ENCODE assay signal across 24 cellular contexts in the genomic region with DNA sequence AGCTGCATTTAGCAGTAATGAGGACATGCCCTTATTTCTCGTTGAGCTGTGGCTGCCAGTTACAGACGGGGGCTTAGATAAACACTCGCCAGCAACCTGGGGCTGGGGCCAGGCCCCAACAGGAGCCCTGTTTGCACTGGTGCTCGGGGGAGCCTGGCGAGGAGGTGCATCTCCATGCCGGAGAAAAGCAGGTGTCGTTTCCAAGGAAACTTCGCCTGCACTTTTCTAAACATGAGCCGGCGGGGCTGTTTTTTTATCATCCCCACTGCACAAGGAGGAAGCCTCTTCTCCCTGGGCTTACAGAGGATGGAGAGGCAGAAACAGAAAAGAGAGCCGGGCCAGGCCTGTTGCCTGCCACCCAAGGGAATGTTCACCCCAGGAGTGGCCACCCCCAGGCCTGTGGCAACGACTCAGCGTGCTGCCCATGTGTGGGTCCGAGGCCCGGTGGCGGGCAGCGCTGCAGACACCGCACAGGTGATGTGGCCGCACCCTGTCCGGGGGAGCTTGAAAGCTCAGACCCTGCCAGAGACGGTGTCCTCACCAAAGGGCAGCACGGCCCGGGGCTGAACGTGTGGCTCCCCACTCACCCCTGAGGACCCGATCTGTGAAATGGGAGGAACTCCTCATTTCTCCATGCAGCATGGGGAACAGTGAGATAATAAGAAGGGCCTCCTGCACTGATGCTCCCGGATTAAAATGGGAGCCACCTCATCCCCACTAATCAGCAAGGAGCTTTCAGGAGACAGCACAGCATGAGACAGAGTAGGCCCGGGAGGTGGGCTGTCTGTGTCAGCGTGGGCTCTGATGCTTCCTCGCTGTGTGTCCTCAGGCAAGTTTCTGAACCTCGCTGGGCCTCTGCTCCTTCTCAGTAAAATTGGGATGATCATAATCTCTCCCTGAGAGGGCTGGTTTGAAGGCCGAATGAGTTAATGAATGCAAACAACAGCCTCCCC. TPM values are rescaled to one million over a fixed set of nuclear protein-coding genes. Genes with fewer than 3 reads are reported as not detected.
DNase-seq lines count a peak whose midpoint lies in the region; ATAC-seq, FAIRE-seq and TF ChIP-seq lines count a peak whose summit lies in the region.
"Had no signal": no experiment of that assay in that cellular context is flagged by ENCODE, and none has a peak within 500 bp of the region (broad histone marks: within the 10 kb centered on the region; RNA-seq: fewer than 3 reads in every experiment).

No MANE protein-coding gene starts in this region.

- no peak overlapping the region for H3K4me3 ChIP-seq in right cardiac atrium (ENCODE audit: low read length)
- H3K4me3 ChIP-seq in heart left ventricle = no peak overlapping the region
- H3K4me3 ChIP-seq in bronchial epithelial cell (ENCODE audit: low read depth, low read length) = no peak overlapping the region
- H3K4me3 ChIP-seq: GM23248 had no signal

- WGBS in right cardiac atrium = 76% methylated on average over 31 of the region's 31 CpGs
- WGBS in heart left ventricle, 4 donors = 72 to 83% (median 80%) methylated on average over 24 to 31 of the region's 31 CpGs

- H3K9me3 ChIP-seq in right cardiac atrium (ENCODE audit: control insufficient read depth, low read length) (no peaks in the 10 kb centered on the region), heart left ventricle (peaks cover 0 to 11% (median 0%) of the 10 kb centered on the region in 12 donors)

- intact Hi-C loops in right cardiac atrium (cut with DNase I) (no loop called here), heart left ventricle (cut with DNase I) (no loop called here)

- DNase-seq in NCI-H345 (lab: John Stamatoyannopoulos, UW) (peak; percentile 46), NCI-H345 treated with DMSO at 0.1 percent for 48 hours (lab: John Stamatoyannopoulos, UW; ENCODE audit: unreplicated experiment) (no peak), right cardiac atrium (peak in 2 of 3 donors; percentile 30 to 38), heart left ventricle (no peak), bronchial epithelial cell (ENCODE audit: low read depth) (no peak), NCI-H2227 (lab: John Stamatoyannopoulos, UW; ENCODE audit: unreplicated experiment) (no peak), substantia nigra (lab: John Stamatoyannopoulos, UW) (no peak)
- DNase-seq: CD4-positive, CD25-positive, alpha-beta regulatory T cell; DMS53; GM23248; HCEC 1CT; IMR-90; MM.1S; NCI-H1417 treated with DMSO at 0.1 percent for 48 hours; NCI-H1694 treated with DMSO at 0.1 percent for 48 hours; NCI-H2081; NCI-H2171 treated with DMSO at 0.1 percent for 48 hours; NCI-H526 treated with DMSO at 0.1 percent for 48 hours; RPMI8226; SHP77; SW 1271 had no signal

- H3K27me3 ChIP-seq in right cardiac atrium (ENCODE audit: control insufficient read depth, insufficient read depth) (no peaks in the 10 kb centered on the region), heart left ventricle (peaks cover 0 to 39% (median 9%) of the 10 kb centered on the region in 9 donors), bronchial epithelial cell (ENCODE audit: control insufficient read depth, insufficient read depth, low read length) (no peaks in the 10 kb centered on the region)

- no peak for TF ChIP-seq POLR2A in heart left ventricle (IDR thresholded peaks at IDR 0.05)

- H3K4me1 ChIP-seq in right cardiac atrium (ENCODE audit: control insufficient read depth, insufficient read depth, low read length) = no peaks in the 10 kb centered on the region
- peaks cover 0 to 5% (median 0%) of the 10 kb centered on the region in 12 donors for H3K4me1 ChIP-seq in heart left ventricle

- TF ChIP-seq CTCF in heart left ventricle (IDR thresholded peaks at IDR 0.05) (no peak), bronchial epithelial cell (IDR thresholded peaks at IDR 0.05; ENCODE audit: insufficient read depth, low read length, severe bottlenecking) (no peak)

- ATAC-seq in right cardiac atrium = no peak
- no peak for ATAC-seq in heart left ventricle

- H3K36me3 ChIP-seq in heart left ventricle (no peaks in the 10 kb centered on the region), bronchial epithelial cell (ENCODE audit: control insufficient read depth, insufficient read depth, low read length) (no peaks in the 10 kb centered on the region)

- peak; percentile 68 for FAIRE-seq in bronchial epithelial cell (lab: Jason Lieb, UNC)
- FAIRE-seq: GM18507, HTR-8/SVneo had no signal

- H3K27ac ChIP-seq in right cardiac atrium (ENCODE audit: low read length) (no peak overlapping the region), heart left ventricle (no peak overlapping the region), substantia nigra (ENCODE audit: low read depth, low read length, poor library complexity, severe bottlenecking) (no peak overlapping the region)
- H3K27ac ChIP-seq: GM23248, KMS-11 had no signal

RNA-seq across cellular contexts. Expression of gene ADRA2C, which starts 33.8 kb away (rescaled TPM):
- total RNA-seq in right cardiac atrium = 1 to 10 TPM; 3.0 to 4.6 (median 3.5) TPM
- polyA plus RNA-seq in right cardiac atrium = 4.8 TPM
- 1 to 10 TPM; 3.4 to 7.7 (median 5.6) TPM for total RNA-seq in heart left ventricle
- 1 to 10 TPM; 3.9 to 4.2 TPM for polyA plus RNA-seq in heart left ventricle
- total RNA-seq in bronchial epithelial cell = under 0.01 and 0.13 TPM in 2 replicates
- total RNA-seq: CD4-positive, CD25-positive, alpha-beta regulatory T cell had no signal
- polyA plus RNA-seq: CD4-positive, CD25-positive, alpha-beta regulatory T cell had no signal

Comparison
In these comparisons a context has a peak if more than half of its experiments do, and no peak if none do; other contexts are left out.
1. DNase-seq: peak in NCI-H345 (single experiment) and right cardiac atrium (2 of 3); none in NCI-H345 treated with DMSO at 0.1 percent for 48 hours (single experiment), heart left ventricle (0 of 5), bronchial epithelial cell (single experiment), NCI-H2227 (single experiment) and substantia nigra (0 of 49).